Comparison of ENCODE assay signal across 30 cellular contexts in the genomic region with DNA sequence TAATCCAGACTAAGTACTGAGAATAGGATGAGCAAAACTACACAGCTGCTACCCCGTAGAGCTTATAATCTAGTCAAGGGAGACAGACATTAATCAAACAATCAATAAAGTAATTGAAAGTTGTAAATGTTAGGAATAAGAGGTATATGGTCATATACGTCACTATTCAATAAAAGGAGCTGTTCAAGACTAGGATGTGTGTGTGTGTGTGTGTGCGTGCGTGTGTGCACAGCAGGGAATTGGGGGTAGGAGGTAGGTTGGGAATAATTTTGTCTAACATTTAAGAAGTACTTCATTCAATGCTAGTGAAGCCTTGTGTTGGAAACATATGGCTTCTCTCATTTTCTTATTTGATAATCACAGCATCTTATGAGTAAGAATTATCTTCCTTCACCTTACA. TPM values are rescaled to one million over a fixed set of nuclear protein-coding genes. Genes with fewer than 3 reads are reported as not detected.
DNase-seq lines count a peak whose midpoint lies in the region; ATAC-seq and TF ChIP-seq lines count a peak whose summit lies in the region.
"Had no signal": no experiment of that assay in that cellular context is flagged by ENCODE, and none has a peak within 500 bp of the region (broad histone marks: within the 10 kb centered on the region; RNA-seq: fewer than 3 reads in every experiment).

No MANE protein-coding gene starts in this region.

- H3K9me3 ChIP-seq in CD4-positive, CD25-positive, alpha-beta regulatory T cell (ENCODE audit: control insufficient read depth in 2 of 2, low read length in 2 of 2) = no peaks in the 10 kb centered on the region
- no peaks in the 10 kb centered on the region for H3K9me3 ChIP-seq in HEK293 (ENCODE audit: control insufficient read depth, insufficient read depth, low read depth, low read length)
- no peaks in the 10 kb centered on the region for H3K9me3 ChIP-seq in OCI-LY3 (ENCODE audit: insufficient read depth, low read length)
- peaks cover 2 to 8% of the 10 kb centered on the region in 2 donors for H3K9me3 ChIP-seq in neuronal stem cell (replicated peaks in 1 of 2; ENCODE audit: control insufficient read depth in 2 of 2, insufficient read depth in 1 of 2, low read depth in 1 of 2, low read length in 2 of 2)
- no peaks in the 10 kb centered on the region for H3K9me3 ChIP-seq in left lung
- H3K9me3 ChIP-seq: MG63, right atrium auricular region, thoracic aorta, uterus had no signal

- H3K27me3 ChIP-seq in CD4-positive, CD25-positive, alpha-beta regulatory T cell (ENCODE audit: control insufficient read depth, insufficient read depth, low read length) = no peaks in the 10 kb centered on the region
- H3K27me3 ChIP-seq in OCI-LY3 (ENCODE audit: low read depth, low read length) = 0 out of 2 replicates have a peak, but pooled peaks cover 4% of the 10 kb centered on the region
- H3K27me3 ChIP-seq in neuronal stem cell (ENCODE audit: control insufficient read depth in 3 of 3, insufficient read depth in 3 of 3, low read depth in 1 of 3, low read length in 3 of 3) = no peaks in the 10 kb centered on the region
- no peaks in the 10 kb centered on the region for H3K27me3 ChIP-seq in left lung
- H3K27me3 ChIP-seq: MG63, right atrium auricular region, SJCRH30, uterus had no signal

- H2AFZ ChIP-seq in OCI-LY3 (ENCODE audit: low read depth, low read length) = no peak overlapping the region
- H2AFZ ChIP-seq in neuronal stem cell (ENCODE audit: low read length) = no peak overlapping the region
- H2AFZ ChIP-seq: GM23248 had no signal

- H3K4ac ChIP-seq in neuronal stem cell (ENCODE audit: low read length) = no peak overlapping the region

- peaks cover 5% of the 10 kb centered on the region for H3K36me3 Mint-ChIP-seq in CD4-positive, CD25-positive, alpha-beta regulatory T cell

- no peak overlapping the region for H4K91ac ChIP-seq in neuronal stem cell (ENCODE audit: low read depth, low read length, poor library complexity)

- H2BK12ac ChIP-seq in neuronal stem cell (ENCODE audit: low read length) = no peak overlapping the region

- no peaks in the 10 kb centered on the region for H3K36me3 ChIP-seq in CD4-positive, CD25-positive, alpha-beta regulatory T cell (ENCODE audit: control insufficient read depth, insufficient read depth, low read length)
- no peaks in the 10 kb centered on the region for H3K36me3 ChIP-seq in HEK293 (ENCODE audit: control insufficient read depth in 2 of 2, insufficient read depth in 1 of 2, low read length in 2 of 2)
- H3K36me3 ChIP-seq in OCI-LY3 (replicated peaks; ENCODE audit: low read depth, low read length) = no peaks in the 10 kb centered on the region
- no peaks in the 10 kb centered on the region for H3K36me3 ChIP-seq in neuronal stem cell (replicated peaks in 1 of 2; ENCODE audit: control insufficient read depth in 2 of 2, insufficient read depth in 2 of 2, low read length in 2 of 2)
- H3K36me3 ChIP-seq in left lung = no peaks in the 10 kb centered on the region
- H3K36me3 ChIP-seq: MG63, right atrium auricular region, thoracic aorta, uterus had no signal

- no peak overlapping the region for H3K4me3 Mint-ChIP-seq in CD4-positive, CD25-positive, alpha-beta regulatory T cell
- H3K4me3 Mint-ChIP-seq: activated naive CD8-positive, alpha-beta T cell treated with anti-CD3 and anti-CD28 coated beads for 36 hours; neural crest cell had no signal

- H2BK120ac ChIP-seq in neuronal stem cell (ENCODE audit: low read depth, low read length) = no peak overlapping the region

- H3K14ac ChIP-seq in neuronal stem cell (ENCODE audit: low read length) = no peak overlapping the region

- no peaks in the 10 kb centered on the region for H4K20me1 ChIP-seq in OCI-LY3 (ENCODE audit: insufficient read depth, low read length)

- H3K9me3 Mint-ChIP-seq in CD4-positive, CD25-positive, alpha-beta regulatory T cell = peaks cover 0 to 4% (median 0%) of the 10 kb centered on the region in 7 donors
- H3K9me3 Mint-ChIP-seq: activated naive CD8-positive, alpha-beta T cell treated with anti-CD3 and anti-CD28 coated beads for 36 hours had no signal

- H3K4me1 ChIP-seq in CD4-positive, CD25-positive, alpha-beta regulatory T cell (ENCODE audit: control insufficient read depth, insufficient read depth, low read length, poor library complexity, severe bottlenecking) = peaks cover 7% of the 10 kb centered on the region
- H3K4me1 ChIP-seq in HEK293 (ENCODE audit: control insufficient read depth, insufficient read depth, low read length) (peaks cover 30% of the 10 kb centered on the region), OCI-LY3 (ENCODE audit: low read length) (peaks cover 11% of the 10 kb centered on the region), neuronal stem cell (ENCODE audit: control insufficient read depth in 2 of 2, insufficient read depth in 1 of 2, low read depth in 1 of 2, low read length in 2 of 2) (peaks cover 6 to 9% of the 10 kb centered on the region in 2 donors), left lung (peaks cover 0 to 14% of the 10 kb centered on the region in 2 donors)
- H3K4me1 ChIP-seq: SJCRH30, uterus had no signal

- no peak overlapping the region for H2BK5ac ChIP-seq in neuronal stem cell (ENCODE audit: low read length)

- WGBS in neuronal stem cell (ENCODE audit: extremely low coverage in 2 of 2, insufficient read length in 2 of 2, insufficient replicate concordance in 1 of 2), 2 donors = no CpG with 5 or more reads among the region's 4 CpGs

- H3K27ac ChIP-seq in CD4-positive, CD25-positive, alpha-beta regulatory T cell (ENCODE audit: insufficient read depth, low read length, poor library complexity, severe bottlenecking) = no peak overlapping the region
- H3K27ac ChIP-seq in HEK293 (ENCODE audit: extremely low read depth, low read depth, low read length) (no peak overlapping the region), OCI-LY3 (ENCODE audit: low read length) (no peak overlapping the region), neuronal stem cell (replicated peaks; ENCODE audit: low read length) (no peak overlapping the region), left lung (no peak overlapping the region), substantia nigra (ENCODE audit: low read depth, low read length, poor library complexity, severe bottlenecking) (no peak overlapping the region)
- H3K27ac ChIP-seq: GM23248, right atrium auricular region, SJCRH30, thoracic aorta, uterus, VCaP had no signal

- H3K4me3 ChIP-seq in CD4-positive, CD25-positive, alpha-beta regulatory T cell (ENCODE audit: low read depth, low read length) = no peak overlapping the region
- no peak overlapping the region for H3K4me3 ChIP-seq in HEK293 (ENCODE audit: low read depth, low read length)
- no peak overlapping the region for H3K4me3 ChIP-seq in OCI-LY3 (ENCODE audit: low read length)
- no peak overlapping the region for H3K4me3 ChIP-seq in neuronal stem cell (ENCODE audit: low read length in 2 of 2)
- H3K4me3 ChIP-seq in left lung = no peak overlapping the region
- H3K4me3 ChIP-seq: GM23248, K562, MG63, right atrium auricular region, SJCRH30, smooth muscle cell, thoracic aorta, uterus had no signal

- no peak overlapping the region for H2BK15ac ChIP-seq in neuronal stem cell (ENCODE audit: low read length)

- H3K79me2 ChIP-seq in OCI-LY3 (ENCODE audit: low read length) = no peaks in the 10 kb centered on the region

- POLR2A ChIA-PET in HEK293 (lab: Yijun Ruan, JAX) = interaction anchor here (0.6 kb wide), 1 partner anchor 345 kb away, joined by 4 read pairs; no protein-coding TSS in a partner anchor

- H2AK5ac ChIP-seq in neuronal stem cell (ENCODE audit: low read depth, low read length) = no peak overlapping the region

- peak overlapping the region in 2 of 3 donors; percentile 5 to 35 for H3K27ac Mint-ChIP-seq in CD4-positive, CD25-positive, alpha-beta regulatory T cell
- H3K27ac Mint-ChIP-seq: activated naive CD8-positive, alpha-beta T cell treated with anti-CD3 and anti-CD28 coated beads for 36 hours had no signal

- CTCF ChIA-PET in HEK293 (lab: Yijun Ruan, JAX) = interaction anchor here (0.7 to 1.5 kb wide), 4 partner anchors 20 to 1650 kb away, joined by 3 to 5 read pairs (median 4); no protein-coding TSS in a partner anchor

- H3K9ac ChIP-seq in OCI-LY3 (ENCODE audit: low read length) (no peak overlapping the region), neuronal stem cell (ENCODE audit: low read depth, low read length, poor library complexity) (no peak overlapping the region)
- H3K9ac ChIP-seq: GM23248 had no signal

- H4K8ac ChIP-seq in neuronal stem cell (ENCODE audit: low read depth, low read length) = no peak overlapping the region

- DNase-seq in CD4-positive, CD25-positive, alpha-beta regulatory T cell = no peak
- DNase-seq in neuronal stem cell (ENCODE audit: low spot score) = peak; percentile 2
- DNase-seq in left lung = no peak
- DNase-seq in substantia nigra (lab: John Stamatoyannopoulos, UW) = no peak
- DNase-seq: activated CD4-positive, alpha-beta T cell treated with anti-CD3 and anti-CD28 coated beads for 48 hours; activated effector memory CD4-positive, alpha-beta T cell treated with anti-CD3 and anti-CD28 coated beads, Interleukin-2, amount 50 U/mL, for 16 hours; activated naive CD8-positive, alpha-beta T cell treated with anti-CD3 and anti-CD28 coated beads for 36 hours; aorta; DMS79 treated with DMSO at 0.1 percent for 48 hours; GF-D8; GM23248; mammary epithelial cell; MG63; NCI-H1105 treated with DMSO at 0.1 percent for 48 hours; NCI-H2029; NCI-H510A treated with DMSO at 0.1 percent for 48 hours; SJCRH30; stimulated activated naive CD8-positive, alpha-beta T cell treated with anti-CD3 and anti-CD28 coated beads, Interleukin-15, Interleukin-2, amounts not matched to agents 100 U/mL and 50 U/mL, for 24 hours; SW 1271; T-helper 9 cell; uterus had no signal

- no peak overlapping the region for H3K23ac ChIP-seq in neuronal stem cell (ENCODE audit: low read depth, low read length, poor library complexity)

- H3K4me1 Mint-ChIP-seq in CD4-positive, CD25-positive, alpha-beta regulatory T cell = peaks cover 20 to 56% (median 31%) of the 10 kb centered on the region in 4 donors

- no peaks in the 10 kb centered on the region for H3K79me1 ChIP-seq in neuronal stem cell (ENCODE audit: low read depth, low read length)

- H3K4me2 ChIP-seq in OCI-LY3 (ENCODE audit: low read length) (peak overlapping the region; percentile 33; the same call in 1 of the 2 replicates), neuronal stem cell (ENCODE audit: insufficient read depth, low read length, poor library complexity, severe bottlenecking) (no peak overlapping the region)
- H3K4me2 ChIP-seq: smooth muscle cell had no signal

- H3K27me3 Mint-ChIP-seq in CD4-positive, CD25-positive, alpha-beta regulatory T cell = peaks cover 4% of the 10 kb centered on the region
- H3K27me3 Mint-ChIP-seq: activated naive CD8-positive, alpha-beta T cell treated with anti-CD3 and anti-CD28 coated beads for 36 hours had no signal

- ATAC-seq in CD4-positive, CD25-positive, alpha-beta regulatory T cell (ENCODE audit: low read depth in 2 of 2) = no peak
- ATAC-seq in activated CD4-positive, CD25-positive, alpha-beta regulatory T cell treated with anti-CD3 and anti-CD28 coated beads, Interleukin-2, amount 50 U/mL, for 24 hours = no peak
- ATAC-seq in left lung = no peak
- ATAC-seq: K562; stimulated activated naive CD8-positive, alpha-beta T cell treated with anti-CD3 and anti-CD28 coated beads, Interleukin-15, Interleukin-2, amounts not matched to agents 100 U/mL and 50 U/mL, for 24 hours had no signal

- TF ChIP-seq CTCF in HEK293 (tag by site-specific recombination; IDR thresholded peaks at IDR 0.05) = no peak
- TF ChIP-seq CTCF in OCI-LY3 (IDR thresholded peaks at IDR 0.05; ENCODE audit: low read depth, low read length) = no peak
- no peak for TF ChIP-seq CTCF in left lung (IDR thresholded peaks at IDR 0.05)

- intact Hi-C loops in left lung (cut with DNase I) = no loop called here

- no peak overlapping the region for H3K18ac ChIP-seq in neuronal stem cell (ENCODE audit: low read length)

RNA-seq across cellular contexts. Expression of a gene that starts 41.8 kb away (rescaled TPM):
- total RNA-seq in CD4-positive, CD25-positive, alpha-beta regulatory T cell = 51.8 TPM
- 10 to 100 TPM; 15.8 to 59.6 (median 37.4) TPM for polyA plus RNA-seq in CD4-positive, CD25-positive, alpha-beta regulatory T cell
- polyA plus RNA-seq in neuronal stem cell (2013, experiment 1 of 2) = 22.1 TPM
- polyA plus RNA-seq in neuronal stem cell (2013, experiment 2 of 2) = 22.7 TPM
- total RNA-seq in left lung = 10 to 100 TPM; 20.5 to 52.1 TPM

RNA-seq across cellular contexts. Expression of a gene that starts 42.5 kb away (rescaled TPM):
- 6.9 TPM for total RNA-seq in CD4-positive, CD25-positive, alpha-beta regulatory T cell
- 10 to 100 TPM in 2 of 4 donors, 1 to 10 TPM in 2; 6.6 to 12.4 (median 9.5) TPM for polyA plus RNA-seq in CD4-positive, CD25-positive, alpha-beta regulatory T cell
- 26.2 TPM for polyA plus RNA-seq in neuronal stem cell (2013, experiment 1 of 2)
- 28.5 TPM for polyA plus RNA-seq in neuronal stem cell (2013, experiment 2 of 2)
- total RNA-seq in left lung = 10 to 100 TPM; 11.3 to 12.6 TPM
